Comparison of ENCODE assay signal across 1 cellular context in genomic region chr7:148337166-148337565, GRCh38.
TF ChIP-seq lines count a peak whose summit lies in the region.

No MANE protein-coding gene starts in this region.

TF ChIP-seq in HepG2, 621 proteins besides CTCF, POLR2A, EP300 and RAD21 (continued from another document):
- no peak for TF ChIP-seq ZBTB10 (CRISPR knock-in tag; IDR thresholded peaks at IDR 0.05; ENCODE audit: borderline replicate concordance)
- TF ChIP-seq AKNA (CRISPR knock-in tag; IDR thresholded peaks at IDR 0.05; ENCODE audit: borderline replicate concordance), result no peak
- no peak for TF ChIP-seq ZBTB39 (CRISPR knock-in tag; IDR thresholded peaks at IDR 0.05)
- no peak for TF ChIP-seq MED1 (CRISPR knock-in tag; IDR thresholded peaks at IDR 0.05)
- no peak for TF ChIP-seq GATAD2A (CRISPR knock-in tag; IDR thresholded peaks at IDR 0.05)
- no peak for TF ChIP-seq SALL2 (CRISPR knock-in tag; IDR thresholded peaks at IDR 0.05)
- TF ChIP-seq SNRNP70 (IDR thresholded peaks at IDR 0.05; ENCODE audit: low read depth, low read length), result no peak
- no peak for TF ChIP-seq AFF4 (CRISPR knock-in tag; IDR thresholded peaks at IDR 0.05)
- no peak for TF ChIP-seq ZNF138 (CRISPR knock-in tag; IDR thresholded peaks at IDR 0.05; ENCODE audit: low read depth)
